Comparison of ENCODE assay signal across 18 cellular contexts in genomic region chr2:137333386-137333972, GRCh38.
DNase-seq lines count a peak whose midpoint lies in the region; ATAC-seq, FAIRE-seq and TF ChIP-seq lines count a peak whose summit lies in the region.
"Had no signal": no experiment of that assay in that cellular context is flagged by ENCODE, and none has a peak within 500 bp of the region (broad histone marks: within the 10 kb centered on the region; RNA-seq: fewer than 3 reads in every experiment).

No MANE protein-coding gene starts in this region.

- ATAC-seq in GM21515 (IDR thresholded peaks at IDR 0.05; ENCODE audit: unreplicated experiment), result no peak
- ATAC-seq: activated T-cell treated with anti-CD3 and anti-CD28 coated beads, Interleukin-2, amount 50 U/mL, for 4 hours; gastrocnemius medialis; stimulated activated effector memory CD8-positive, alpha-beta T cell treated with anti-CD3 and anti-CD28 coated beads, Interleukin-12 subunit alpha, Interleukin-12 subunit beta, amount 100 ng/mL, for 72 hours had no signal

- peak overlapping the region; percentile 37 to 65 (median 49) for H3K4me2 ChIP-seq in BLaER1 treated with 17β-estradiol and CSF1 and Interleukin-3, amounts not matched to agents 10 nM and 100 nM
- peak overlapping the region; percentile 11 for H3K4me2 ChIP-seq in keratinocyte (ENCODE audit: control insufficient read depth, extremely low read depth, insufficient read depth, low read depth, low read length)
- H3K4me2 ChIP-seq: PC-9 had no signal

- no peak overlapping the region for H3K4me3 Mint-ChIP-seq in activated T-helper 2 cell treated with anti-CD3 and anti-CD28 coated beads, Interferon-gamma antibody, Interleukin-2, Interleukin-4, amounts not matched to agents 10 μg/mL and 5 μg/mL and 100 μg/mL, durations not matched to agents 14 hours and 24 hours and 36 hours (ENCODE audit: low read depth)
- no peak overlapping the region for H3K4me3 Mint-ChIP-seq in chondrocyte (ENCODE audit: unreplicated experiment)
- H3K4me3 Mint-ChIP-seq: activated T-cell treated with anti-CD3 and anti-CD28 coated beads, Interleukin-2, amount 50 U/mL, for 4 hours; H9; stimulated activated effector memory CD8-positive, alpha-beta T cell treated with anti-CD3 and anti-CD28 coated beads, Interleukin-12 subunit alpha, Interleukin-12 subunit beta, amount 100 ng/mL, for 72 hours; T-helper 1 cell treated with Interleukin-12 subunit alpha and Interleukin-12 subunit beta and Interleukin-4 antibody, amounts not matched to agents 30 μg/mL and 1 μg/mL, for 36 hours had no signal

- H3K4me1 Mint-ChIP-seq in activated T-helper 2 cell treated with anti-CD3 and anti-CD28 coated beads, Interferon-gamma antibody, Interleukin-2, Interleukin-4, amounts not matched to agents 10 μg/mL and 5 μg/mL and 100 μg/mL, durations not matched to agents 14 hours and 24 hours and 36 hours (ENCODE audit: low read depth), result no peaks in the 10 kb centered on the region
- H3K4me1 Mint-ChIP-seq in chondrocyte (ENCODE audit: low read depth), result peaks cover 5% of the 10 kb centered on the region
- H3K4me1 Mint-ChIP-seq: stimulated activated effector memory CD8-positive, alpha-beta T cell treated with anti-CD3 and anti-CD28 coated beads, Interleukin-12 subunit alpha, Interleukin-12 subunit beta, amount 100 ng/mL, for 72 hours had no signal

- dilution Hi-C loops in keratinocyte (cut with MboI; ENCODE audit: extremely low pct_ligation_motif_present, low sequenced_read_pairs), result no loop called here

- no peak overlapping the region for H3K27ac Mint-ChIP-seq in activated T-helper 2 cell treated with anti-CD3 and anti-CD28 coated beads, Interferon-gamma antibody, Interleukin-2, Interleukin-4, amounts not matched to agents 10 μg/mL and 5 μg/mL and 100 μg/mL, durations not matched to agents 14 hours and 24 hours and 36 hours
- no peak overlapping the region for H3K27ac Mint-ChIP-seq in chondrocyte (ENCODE audit: unreplicated experiment)
- H3K27ac Mint-ChIP-seq: stimulated activated effector memory CD8-positive, alpha-beta T cell treated with anti-CD3 and anti-CD28 coated beads, Interleukin-12 subunit alpha, Interleukin-12 subunit beta, amount 100 ng/mL, for 72 hours; T-helper 1 cell treated with Interleukin-12 subunit alpha and Interleukin-12 subunit beta and Interleukin-4 antibody, amounts not matched to agents 30 μg/mL and 1 μg/mL, for 36 hours had no signal

- peaks cover 13 to 24% (median 17%) of the 10 kb centered on the region in 10 experiments; a peak in 19 of 20 replicates for H3K4me1 ChIP-seq in BLaER1 treated with 17β-estradiol and CSF1 and Interleukin-3, amounts not matched to agents 10 nM and 100 nM
- H3K4me1 ChIP-seq in adipocyte (ENCODE audit: control insufficient read depth, insufficient read depth, low read length) (peaks cover 4% of the 10 kb centered on the region), keratinocyte (ENCODE audit: control insufficient read depth, extremely low read depth, insufficient read depth, low read length) (peaks cover 9% of the 10 kb centered on the region)
- H3K4me1 ChIP-seq: BE2C, gastrocnemius medialis, uterus had no signal

- H3K9ac ChIP-seq in BLaER1 treated with 17β-estradiol and CSF1 and Interleukin-3, amounts not matched to agents 10 nM and 100 nM, result peak overlapping the region in 4 of 11 experiments; percentile 18 to 45 (median 28); a peak in 3 of 22 replicates
- H3K9ac ChIP-seq in adipocyte (ENCODE audit: low read length), result no peak overlapping the region
- H3K9ac ChIP-seq in keratinocyte (ENCODE audit: control insufficient read depth, extremely low read depth, insufficient read depth, low read length), result no peak overlapping the region

- FAIRE-seq in keratinocyte (lab: Jason Lieb, UNC), result peak; percentile 82
- FAIRE-seq: kidney had no signal

- no peaks in the 10 kb centered on the region for H3K9me1 ChIP-seq in keratinocyte (ENCODE audit: control insufficient read depth, extremely low read depth, insufficient read depth, low read length)

- no peaks in the 10 kb centered on the region for H3K79me2 ChIP-seq in keratinocyte (ENCODE audit: control insufficient read depth, insufficient read depth, low read length)

- DNase-seq in HT1080 (ENCODE audit: low read depth) (peak; percentile 12), adipocyte (ENCODE audit: low read depth) (peak; percentile 1), keratinocyte (ENCODE audit: low read depth, low spot score) (no peak), chondrocyte (ENCODE audit: low spot score) (no peak)
- DNase-seq in activated T-helper 2 cell treated with anti-CD3 and anti-CD28 coated beads, Interferon-gamma antibody, Interleukin-2, Interleukin-4, amounts not matched to agents 10 μg/mL and 5 μg/mL and 100 μg/mL, durations not matched to agents 14 hours and 24 hours and 36 hours (ENCODE audit: low spot score), result no peak
- DNase-seq in stimulated activated CD4-positive, alpha-beta T cell treated with anti-CD3 and anti-CD28 coated beads, Interleukin-1b, Interleukin-23, amount 100 ng/mL, for 48 hours, result no peak
- DNase-seq: activated T-cell treated with anti-CD3 and anti-CD28 coated beads, Interleukin-2, amount 50 U/mL, for 4 hours; BE2C; gastrocnemius medialis; H9; kidney; PC-9; stimulated activated CD4-positive, alpha-beta T cell treated with anti-CD3 and anti-CD28 coated beads, Interleukin-4, amount 100 ng/mL, for 24 hours; uterus had no signal

- H3K36me3 ChIP-seq in BLaER1 treated with 17β-estradiol and CSF1 and Interleukin-3, amounts not matched to agents 10 nM and 100 nM, result no peaks in the 10 kb centered on the region
- H3K36me3 ChIP-seq in adipocyte (ENCODE audit: control insufficient read depth, insufficient read depth, low read length, severe bottlenecking), result no peaks in the 10 kb centered on the region
- H3K36me3 ChIP-seq in keratinocyte (ENCODE audit: control insufficient read depth in 2 of 2, extremely low read depth in 1 of 2, insufficient read depth in 2 of 2, low read length in 2 of 2), result no peaks in the 10 kb centered on the region
- H3K36me3 ChIP-seq: BE2C, gastrocnemius medialis, uterus had no signal

- TF ChIP-seq CTCF in keratinocyte (optimal IDR thresholded peaks at IDR 0.05 in 1 of 3, IDR thresholded peaks at IDR 0.05 in 1 of 3, conservative IDR thresholded peaks at IDR 0.05 in 1 of 3; ENCODE audit: extremely low read depth in 1 of 3, insufficient read depth in 2 of 3, low read length in 3 of 3) (no peak), chondrocyte (IDR thresholded peaks at IDR 0.05) (no peak)

- intact Hi-C loops in activated T-helper 2 cell treated with anti-CD3 and anti-CD28 coated beads, Interferon-gamma antibody, Interleukin-2, Interleukin-4, amounts not matched to agents 10 μg/mL and 5 μg/mL and 100 μg/mL, durations not matched to agents 14 hours and 24 hours and 36 hours (cut with micrococcal nuclease), result no loop called here

- no peaks in the 10 kb centered on the region for H3K27me3 Mint-ChIP-seq in activated T-helper 2 cell treated with anti-CD3 and anti-CD28 coated beads, Interferon-gamma antibody, Interleukin-2, Interleukin-4, amounts not matched to agents 10 μg/mL and 5 μg/mL and 100 μg/mL, durations not matched to agents 14 hours and 24 hours and 36 hours (ENCODE audit: low read depth)
- no peaks in the 10 kb centered on the region for H3K27me3 Mint-ChIP-seq in chondrocyte (ENCODE audit: low read depth)

- no peaks in the 10 kb centered on the region for H3K27me3 ChIP-seq in BLaER1 treated with 17β-estradiol and CSF1 and Interleukin-3, amounts not matched to agents 10 nM and 100 nM
- H3K27me3 ChIP-seq in adipocyte (replicated peaks; ENCODE audit: control insufficient read depth, insufficient read depth, low read length) (no peaks in the 10 kb centered on the region), keratinocyte (ENCODE audit: control insufficient read depth, extremely low read depth, insufficient read depth, low read length) (no peaks in the 10 kb centered on the region)
- H3K27me3 ChIP-seq: BE2C, gastrocnemius medialis, uterus had no signal

- H3K36me3 Mint-ChIP-seq in activated T-helper 2 cell treated with anti-CD3 and anti-CD28 coated beads, Interferon-gamma antibody, Interleukin-2, Interleukin-4, amounts not matched to agents 10 μg/mL and 5 μg/mL and 100 μg/mL, durations not matched to agents 14 hours and 24 hours and 36 hours (ENCODE audit: low read depth), result no peaks in the 10 kb centered on the region
- H3K36me3 Mint-ChIP-seq in chondrocyte (ENCODE audit: low read depth), result no peaks in the 10 kb centered on the region
- H3K36me3 Mint-ChIP-seq: stimulated activated effector memory CD8-positive, alpha-beta T cell treated with anti-CD3 and anti-CD28 coated beads, Interleukin-12 subunit alpha, Interleukin-12 subunit beta, amount 100 ng/mL, for 72 hours had no signal

- H2AFZ ChIP-seq in keratinocyte (ENCODE audit: control insufficient read depth, low read length), result no peak overlapping the region
- H2AFZ ChIP-seq: PC-9 had no signal

- H3K9me3 ChIP-seq in BLaER1 treated with 17β-estradiol and CSF1 and Interleukin-3, amounts not matched to agents 10 nM and 100 nM (replicated peaks in 1 of 11), result peaks cover 16 to 31% (median 25%) of the 10 kb centered on the region in 11 experiments
- H3K9me3 ChIP-seq in adipocyte (ENCODE audit: control insufficient read depth, low read length), result no peaks in the 10 kb centered on the region
- no peaks in the 10 kb centered on the region for H3K9me3 ChIP-seq in keratinocyte (ENCODE audit: control insufficient read depth, low read depth, low read length)
- H3K9me3 ChIP-seq: BE2C, gastrocnemius medialis, uterus had no signal

- peaks cover 8% of the 10 kb centered on the region for H3K9me3 Mint-ChIP-seq in activated T-helper 2 cell treated with anti-CD3 and anti-CD28 coated beads, Interferon-gamma antibody, Interleukin-2, Interleukin-4, amounts not matched to agents 10 μg/mL and 5 μg/mL and 100 μg/mL, durations not matched to agents 14 hours and 24 hours and 36 hours
- H3K9me3 Mint-ChIP-seq in chondrocyte (ENCODE audit: low read depth), result peaks cover 16% of the 10 kb centered on the region
- H3K9me3 Mint-ChIP-seq: activated T-cell treated with anti-CD3 and anti-CD28 coated beads, Interleukin-2, amount 50 U/mL, for 4 hours had no signal

- H4K20me1 ChIP-seq in BLaER1 treated with 17β-estradiol and CSF1 and Interleukin-3, amounts not matched to agents 10 nM and 100 nM, result no peaks in the 10 kb centered on the region
- no peaks in the 10 kb centered on the region for H4K20me1 ChIP-seq in keratinocyte (ENCODE audit: control insufficient read depth, extremely low read depth, insufficient read depth, low read length)

- no peak overlapping the region for H3K4me3 ChIP-seq in BLaER1 treated with 17β-estradiol and CSF1 and Interleukin-3, amounts not matched to agents 10 nM and 100 nM
- H3K4me3 ChIP-seq in adipocyte (ENCODE audit: low read length), result no peak overlapping the region
- no peak overlapping the region for H3K4me3 ChIP-seq in keratinocyte (ENCODE audit: control insufficient read depth in 2 of 3, extremely low read depth in 1 of 3, insufficient read depth in 2 of 3, low read depth in 1 of 3, low read length in 3 of 3)
- H3K4me3 ChIP-seq: gastrocnemius medialis, PC-9, uterus had no signal

- peak overlapping the region in 8 of 11 experiments; percentile 10 to 65 (median 30); a peak in 12 of 22 replicates for H3K27ac ChIP-seq in BLaER1 treated with 17β-estradiol and CSF1 and Interleukin-3, amounts not matched to agents 10 nM and 100 nM
- no peak overlapping the region for H3K27ac ChIP-seq in keratinocyte (ENCODE audit: control insufficient read depth, insufficient read depth, low read length)
- H3K27ac ChIP-seq: gastrocnemius medialis, PC-9, uterus had no signal

Comparison
In these comparisons a context has a peak if more than half of its experiments do, and no peak if none do; other contexts are left out.
1. DNase-seq: peak in HT1080 (single experiment) and adipocyte (single experiment); none in keratinocyte (single experiment), activated T-helper 2 cell treated with anti-CD3 and anti-CD28 coated beads, Interferon-gamma antibody, Interleukin-2, Interleukin-4, amounts not matched to agents 10 μg/mL and 5 μg/mL and 100 μg/mL, durations not matched to agents 14 hours and 24 hours and 36 hours (single experiment), chondrocyte (single experiment) and stimulated activated CD4-positive, alpha-beta T cell treated with anti-CD3 and anti-CD28 coated beads, Interleukin-1b, Interleukin-23, amount 100 ng/mL, for 48 hours (single experiment).